11 cellular contexts compared by ENCODE assay signal in the genomic region with DNA sequence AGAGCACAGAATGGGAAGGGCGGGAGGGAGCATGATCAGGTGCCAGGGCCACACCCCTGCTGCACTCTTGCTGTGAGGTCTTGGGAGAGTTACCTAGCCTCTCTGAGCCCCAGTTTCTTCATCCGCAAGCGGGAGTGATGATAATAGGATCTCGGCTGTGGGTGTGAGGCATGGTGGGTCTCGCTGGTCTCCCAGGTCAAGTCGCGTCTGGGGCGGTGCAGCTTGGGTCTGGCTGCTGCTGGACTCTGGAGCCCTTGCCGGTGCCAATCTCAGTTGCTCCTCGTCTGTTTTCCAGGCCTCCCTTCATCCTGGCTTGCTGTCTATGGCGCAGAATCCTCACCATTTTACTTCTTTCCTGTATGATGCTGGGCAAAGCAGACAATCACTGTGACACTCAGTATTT.
DNase-seq lines count a peak whose midpoint lies in the region; ATAC-seq, FAIRE-seq and TF ChIP-seq lines count a peak whose summit lies in the region.
"Had no signal": no experiment of that assay in that cellular context is flagged by ENCODE, and none has a peak within 500 bp of the region (broad histone marks: within the 10 kb centered on the region; RNA-seq: fewer than 3 reads in every experiment).

No MANE protein-coding gene starts in this region.

- intact Hi-C loops in HepG2 (cut with micrococcal nuclease; ENCODE audit: unreplicated experiment) (no loop called here), right lobe of liver (cut with DNase I) (no loop called here)

- H4K20me1 ChIP-seq in HepG2 (ENCODE audit: insufficient read depth, low read length), result no peaks in the 10 kb centered on the region
- no peaks in the 10 kb centered on the region for H4K20me1 ChIP-seq in KMS-11 (ENCODE audit: insufficient read depth)

- no peaks in the 10 kb centered on the region for H3K36me3 Mint-ChIP-seq in chondrocyte (ENCODE audit: low read depth)
- no peaks in the 10 kb centered on the region for H3K36me3 Mint-ChIP-seq in type B pancreatic cell

- DNase-seq in HepG2 (ENCODE audit: low spot score) (no peak), right lobe of liver (no peak), chondrocyte (ENCODE audit: low spot score) (no peak), type B pancreatic cell (ENCODE audit: extremely low spot score, unreplicated experiment) (no peak), NCI-H187 (lab: John Stamatoyannopoulos, UW) (no peak), GM19240 (ENCODE audit: insufficient read length, low spot score) (no peak)
- DNase-seq in activated naive CD4-positive, alpha-beta T cell (lab: John Stamatoyannopoulos, UW), result no peak
- DNase-seq: NCI-H2107 had no signal

- no peak overlapping the region for H3K9ac ChIP-seq in HepG2 (ENCODE audit: insufficient read depth, low read depth, low read length)
- H3K9ac ChIP-seq in KMS-11, result no peak overlapping the region

- peak; percentile 13; the same call in 1 of the 3 replicates for ATAC-seq in HepG2
- no peak for ATAC-seq in right lobe of liver

- H3K27me3 ChIP-seq in HepG2 (ENCODE audit: control insufficient read depth in 1 of 2, insufficient read depth in 2 of 2, low read length in 2 of 2), result peaks cover 2 to 33% of the 10 kb centered on the region in 2 experiments; a peak in 3 of 5 replicates
- no peaks in the 10 kb centered on the region for H3K27me3 ChIP-seq in right lobe of liver
- H3K27me3 ChIP-seq in KMS-11 (ENCODE audit: insufficient read depth, low read depth), result no peaks in the 10 kb centered on the region

- no TSS peak for BruUV-seq in HepG2 (replicated peaks; lab: Mats Ljungman, UMichigan)

- H3K9me3 Mint-ChIP-seq in chondrocyte (ENCODE audit: low read depth) (no peaks in the 10 kb centered on the region), type B pancreatic cell (no peaks in the 10 kb centered on the region)
- H3K9me3 Mint-ChIP-seq: CD4-positive, alpha-beta T cell had no signal

- TF ChIP-seq CTCF in HepG2 (CRISPR knock-in tag; IDR thresholded peaks at IDR 0.05) (no peak), right lobe of liver (IDR thresholded peaks at IDR 0.05) (no peak), KMS-11 (conservative IDR thresholded peaks at IDR 0.05; ENCODE audit: low read depth, low read length) (peak; percentile 10), chondrocyte (IDR thresholded peaks at IDR 0.05) (peak; percentile 65), type B pancreatic cell (conservative IDR thresholded peaks at IDR 0.05) (peak; percentile 2)

- TF ChIP-seq EP300 in HepG2 (IDR thresholded peaks at IDR 0.05; ENCODE audit: low read depth in 2 of 2, low read length in 2 of 2) (no peak), HepG2 (CRISPR knock-in tag; IDR thresholded peaks at IDR 0.05; ENCODE audit: borderline replicate concordance) (no peak)

- H3K4me1 ChIP-seq in HepG2 (ENCODE audit: insufficient read depth, low read length), result no peaks in the 10 kb centered on the region
- H3K4me1 ChIP-seq in right lobe of liver, result no peaks in the 10 kb centered on the region
- no peaks in the 10 kb centered on the region for H3K4me1 ChIP-seq in KMS-11 (ENCODE audit: low read depth, poor library complexity, severe bottlenecking)

- FAIRE-seq in HepG2 (lab: Jason Lieb, UNC), result no peak
- FAIRE-seq: G401.6 had no signal

- H3K4me3 Mint-ChIP-seq in chondrocyte (ENCODE audit: unreplicated experiment), result no peak overlapping the region
- no peak overlapping the region for H3K4me3 Mint-ChIP-seq in type B pancreatic cell
- H3K4me3 Mint-ChIP-seq: CD4-positive, alpha-beta T cell had no signal

- H3K36me3 ChIP-seq in HepG2 (replicated peaks in 1 of 2; ENCODE audit: control insufficient read depth in 1 of 2, insufficient read depth in 2 of 2, low read length in 2 of 2) (no peaks in the 10 kb centered on the region), right lobe of liver (no peaks in the 10 kb centered on the region), KMS-11 (ENCODE audit: insufficient read depth) (no peaks in the 10 kb centered on the region)

- H3K4me1 Mint-ChIP-seq in chondrocyte (ENCODE audit: low read depth) (no peaks in the 10 kb centered on the region), type B pancreatic cell (ENCODE audit: unreplicated experiment) (peaks cover 4% of the 10 kb centered on the region)

- H3K4me3 ChIP-seq in HepG2 (replicated peaks in 1 of 3; ENCODE audit: insufficient read depth in 1 of 3, low read depth in 2 of 3, low read length in 3 of 3) (no peak overlapping the region), right lobe of liver (no peak overlapping the region), KMS-11 (IDR thresholded peaks at IDR 0.05; ENCODE audit: insufficient read depth, low read depth, low read length) (no peak overlapping the region)

- TF ChIP-seq POLR2A in HepG2 (IDR thresholded peaks at IDR 0.05; ENCODE audit: insufficient read depth in 1 of 2, low read depth in 2 of 2, low read length in 2 of 2) (no peak), right lobe of liver (IDR thresholded peaks at IDR 0.05) (no peak)

- in situ Hi-C loops in HepG2 (cut with HindIII; ENCODE audit: extremely low pct_ligation_motif_present, low pct_unique_long_range_greater_than_20kb), result loop anchor here (10.0 kb wide), 1 partner anchor 516 kb away; no protein-coding TSS in a partner anchor

- H3K79me2 ChIP-seq in HepG2 (ENCODE audit: insufficient read depth, low read length), result no peaks in the 10 kb centered on the region
- H3K79me2 ChIP-seq in KMS-11 (ENCODE audit: insufficient read depth, low read depth), result no peaks in the 10 kb centered on the region

- POLR2A ChIA-PET in HepG2 (lab: Yijun Ruan, JAX), result no interaction called here

- H3K4me2 ChIP-seq in HepG2 (ENCODE audit: low read depth, low read length) (no peak overlapping the region), KMS-11 (no peak overlapping the region)

- H3K27me3 Mint-ChIP-seq in chondrocyte (ENCODE audit: low read depth) (peaks cover 30% of the 10 kb centered on the region), type B pancreatic cell (peaks cover 36% of the 10 kb centered on the region)

- CTCF ChIA-PET in HepG2 (lab: Yijun Ruan, JAX; ENCODE audit: low intra/inter-chr PET ratio, low total read pairs), result interaction anchor here (1.1 kb wide), 1 partner anchor 509 kb away, joined by 3 read pairs; no protein-coding TSS in a partner anchor

- TF ChIP-seq RAD21 in HepG2 (CRISPR knock-in tag; IDR thresholded peaks at IDR 0.05), result no peak

- no peak overlapping the region for H3K27ac Mint-ChIP-seq in chondrocyte (ENCODE audit: unreplicated experiment)
- H3K27ac Mint-ChIP-seq in type B pancreatic cell, result no peak overlapping the region
- H3K27ac Mint-ChIP-seq: CD4-positive, alpha-beta T cell had no signal

- H3K9me3 ChIP-seq in HepG2 (ENCODE audit: low read length), result no peaks in the 10 kb centered on the region
- no peaks in the 10 kb centered on the region for H3K9me3 ChIP-seq in right lobe of liver

- H2AFZ ChIP-seq in HepG2 (ENCODE audit: low read length) (no peak overlapping the region), KMS-11 (ENCODE audit: low read depth) (no peak overlapping the region)

- H3K27ac ChIP-seq in HepG2 (ENCODE audit: extremely low read length, insufficient read depth, low read length) (no peak overlapping the region), right lobe of liver (no peak overlapping the region), KMS-11 (no peak overlapping the region)

- WGBS in HepG2 (ENCODE audit: low lambda C conversion rate), result 48% methylated on average over 4 of the region's 11 CpGs
- WGBS in right lobe of liver (ENCODE audit: insufficient coverage, low coverage, low lambda C conversion rate, missing lambda C conversion rate), result 83% methylated on average over 2 of the region's 11 CpGs

TF ChIP-seq in HepG2, 621 proteins besides CTCF, POLR2A, EP300 and RAD21:
- TF ChIP-seq ZNF768 (CRISPR knock-in tag; IDR thresholded peaks at IDR 0.05), result peak; percentile 40; the same call in 1 of the 2 replicates
- TF ChIP-seq, protein P1, sequence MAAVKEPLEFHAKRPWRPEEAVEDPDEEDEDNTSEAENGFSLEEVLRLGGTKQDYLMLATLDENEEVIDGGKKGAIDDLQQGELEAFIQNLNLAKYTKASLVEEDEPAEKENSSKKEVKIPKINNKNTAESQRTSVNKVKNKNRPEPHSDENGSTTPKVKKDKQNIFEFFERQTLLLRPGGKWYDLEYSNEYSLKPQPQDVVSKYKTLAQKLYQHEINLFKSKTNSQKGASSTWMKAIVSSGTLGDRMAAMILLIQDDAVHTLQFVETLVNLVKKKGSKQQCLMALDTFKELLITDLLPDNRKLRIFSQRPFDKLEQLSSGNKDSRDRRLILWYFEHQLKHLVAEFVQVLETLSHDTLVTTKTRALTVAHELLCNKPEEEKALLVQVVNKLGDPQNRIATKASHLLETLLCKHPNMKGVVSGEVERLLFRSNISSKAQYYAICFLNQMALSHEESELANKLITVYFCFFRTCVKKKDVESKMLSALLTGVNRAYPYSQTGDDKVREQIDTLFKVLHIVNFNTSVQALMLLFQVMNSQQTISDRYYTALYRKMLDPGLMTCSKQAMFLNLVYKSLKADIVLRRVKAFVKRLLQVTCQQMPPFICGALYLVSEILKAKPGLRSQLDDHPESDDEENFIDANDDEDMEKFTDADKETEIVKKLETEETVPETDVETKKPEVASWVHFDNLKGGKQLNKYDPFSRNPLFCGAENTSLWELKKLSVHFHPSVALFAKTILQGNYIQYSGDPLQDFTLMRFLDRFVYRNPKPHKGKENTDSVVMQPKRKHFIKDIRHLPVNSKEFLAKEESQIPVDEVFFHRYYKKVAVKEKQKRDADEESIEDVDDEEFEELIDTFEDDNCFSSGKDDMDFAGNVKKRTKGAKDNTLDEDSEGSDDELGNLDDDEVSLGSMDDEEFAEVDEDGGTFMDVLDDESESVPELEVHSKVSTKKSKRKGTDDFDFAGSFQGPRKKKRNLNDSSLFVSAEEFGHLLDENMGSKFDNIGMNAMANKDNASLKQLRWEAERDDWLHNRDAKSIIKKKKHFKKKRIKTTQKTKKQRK (IDR thresholded peaks at IDR 0.05; ENCODE audit: low read length), result no peak

Comparison
In these comparisons a context has a peak if more than half of its experiments do, and no peak if none do; other contexts are left out.
1. CTCF ChIP-seq: peak in KMS-11 (single experiment), chondrocyte (single experiment) and type B pancreatic cell (single experiment); none in HepG2 (single experiment) and right lobe of liver (0 of 4).